ENCODE assay signal across 8 cellular contexts in genomic region chr17:1058423-1059130, GRCh38.
A peak's percentile ranks its signal among the peaks of the same experiment; 100 is the strongest.
DNase-seq lines count a peak whose midpoint lies in the region; ATAC-seq and TF ChIP-seq lines count a peak whose summit lies in the region.

No MANE protein-coding gene starts in this region.

- peak; percentile 45; the same call in 1 of the 2 replicates for TF ChIP-seq CTCF in WTC11 (IDR thresholded peaks at IDR 0.05)
- peak; percentile 54 for TF ChIP-seq CTCF in choroid plexus epithelial cell (conservative IDR thresholded peaks at IDR 0.05; ENCODE audit: low read depth, low read length)
- TF ChIP-seq CTCF in neural progenitor cell (IDR thresholded peaks at IDR 0.05), result peak; percentile 37

- H3K9me3 Mint-ChIP-seq in CD4-positive, alpha-beta memory T cell, result no peaks in the 10 kb centered on the region
- peaks cover 9% of the 10 kb centered on the region for H3K9me3 Mint-ChIP-seq in WTC11
- no peaks in the 10 kb centered on the region for H3K9me3 Mint-ChIP-seq in neural progenitor cell

- intact Hi-C loops in CD4-positive, alpha-beta memory T cell (cut with micrococcal nuclease), result loop anchor here (5.0 kb wide), 1 partner anchor 49 kb away; no protein-coding TSS in a partner anchor

- no peaks in the 10 kb centered on the region for H3K27me3 ChIP-seq in CD4-positive, alpha-beta memory T cell (ENCODE audit: insufficient read depth, low read length)
- no peaks in the 10 kb centered on the region for H3K27me3 ChIP-seq in neural progenitor cell

- H3K27ac Mint-ChIP-seq in CD4-positive, alpha-beta memory T cell, result peak overlapping the region in 1 of 7 donors; percentile 13
- no peak overlapping the region for H3K27ac Mint-ChIP-seq in WTC11
- H3K27ac Mint-ChIP-seq in neural progenitor cell, result no peak overlapping the region

- H3K79me2 ChIP-seq in neural progenitor cell (ENCODE audit: low read depth), result no peaks in the 10 kb centered on the region

- H2AFZ ChIP-seq in neural progenitor cell (replicated peaks), result no peak overlapping the region

- in situ Hi-C loops in KBM-7 (cut with MboI; ENCODE audit: low pct_unique_long_range_greater_than_20kb, low sequenced_read_pairs), result no loop called here

- peaks cover 7% of the 10 kb centered on the region for H3F3A ChIP-seq in neural progenitor cell (ENCODE audit: low read depth)

- POLR2A ChIA-PET in CD4-positive, alpha-beta memory T cell (lab: Charles Lee; ENCODE audit: partially characterized antibody), result no interaction called here
- POLR2A ChIA-PET in WTC11 (lab: Charles Lee), result no interaction called here

- H3K4me3 ChIP-seq in CD4-positive, alpha-beta memory T cell (ENCODE audit: low read length in 2 of 2), result no peak overlapping the region
- H3K4me3 ChIP-seq in choroid plexus epithelial cell (ENCODE audit: low read depth, low read length), result no peak overlapping the region
- no peak overlapping the region for H3K4me3 ChIP-seq in neural progenitor cell

- H3K27ac ChIP-seq in CD4-positive, alpha-beta memory T cell (ENCODE audit: low read depth, low read length), result no peak overlapping the region
- no peak overlapping the region for H3K27ac ChIP-seq in neural progenitor cell

- H3K4me3 Mint-ChIP-seq in CD4-positive, alpha-beta memory T cell, result no peak overlapping the region
- no peak overlapping the region for H3K4me3 Mint-ChIP-seq in WTC11
- no peak overlapping the region for H3K4me3 Mint-ChIP-seq in neural progenitor cell

- ATAC-seq in WTC11 (peak; percentile 63), GM19397 (IDR thresholded peaks at IDR 0.05; ENCODE audit: unreplicated experiment) (no peak), HG03139 (IDR thresholded peaks at IDR 0.05; ENCODE audit: unreplicated experiment) (no peak), GM18502 (IDR thresholded peaks at IDR 0.05; ENCODE audit: poor library complexity, unreplicated experiment) (no peak)

- H3K4me1 ChIP-seq in CD4-positive, alpha-beta memory T cell (ENCODE audit: insufficient read depth, low read length), result no peaks in the 10 kb centered on the region
- no peaks in the 10 kb centered on the region for H3K4me1 ChIP-seq in neural progenitor cell

- peaks cover 0 to 6% (median 0%) of the 10 kb centered on the region in 4 donors for H3K4me1 Mint-ChIP-seq in CD4-positive, alpha-beta memory T cell
- H3K4me1 Mint-ChIP-seq in WTC11 (no peaks in the 10 kb centered on the region), neural progenitor cell (peaks cover 14% of the 10 kb centered on the region)

- H3K36me3 Mint-ChIP-seq in CD4-positive, alpha-beta memory T cell, result peaks cover 28 to 49% of the 10 kb centered on the region in 2 donors
- H3K36me3 Mint-ChIP-seq in WTC11, result peaks cover 32% of the 10 kb centered on the region
- peaks cover 28% of the 10 kb centered on the region for H3K36me3 Mint-ChIP-seq in neural progenitor cell

- no peak overlapping the region for H3K4me2 ChIP-seq in neural progenitor cell

- CTCF ChIA-PET in CD4-positive, alpha-beta memory T cell (lab: Charles Lee; ENCODE audit: partially characterized antibody), result interaction anchor here (0.8 to 2.5 kb wide), 6 partner anchors 14 to 131 kb away, joined by 3 to 13 read pairs (median 3); no protein-coding TSS in a partner anchor
- CTCF ChIA-PET in WTC11 (lab: Charles Lee), result interaction anchor here (0.5 to 2.8 kb wide), 66 partner anchors 8 to 1244 kb away, joined by 3 to 42 read pairs (median 5); partner anchors contain the start of genes ABR, NXN and TIMM22

- H3K9me3 ChIP-seq in CD4-positive, alpha-beta memory T cell (ENCODE audit: control insufficient read depth in 1 of 2, low read length in 2 of 2), result no peaks in the 10 kb centered on the region
- no peaks in the 10 kb centered on the region for H3K9me3 ChIP-seq in neural progenitor cell (ENCODE audit: low read depth)

- no peaks in the 10 kb centered on the region for H3K27me3 Mint-ChIP-seq in CD4-positive, alpha-beta memory T cell
- H3K27me3 Mint-ChIP-seq in WTC11 (ENCODE audit: low read depth) (no peaks in the 10 kb centered on the region), neural progenitor cell (ENCODE audit: insufficient read depth, low read depth) (peaks cover 5% of the 10 kb centered on the region)

- DNase-seq in CD4-positive, alpha-beta memory T cell, result peak in 3 of 5 donors; percentile 13 to 16 (median 16)
- DNase-seq in KBM-7, result peak; percentile 50
- peak; percentile 77 for DNase-seq in WTC11 (ENCODE audit: low spot score)
- peak; percentile 39 for DNase-seq in choroid plexus epithelial cell (ENCODE audit: low read depth)
- peak; percentile 29 for DNase-seq in neural progenitor cell (ENCODE audit: low spot score)

- peaks cover 4% of the 10 kb centered on the region for H4K20me1 ChIP-seq in neural progenitor cell (ENCODE audit: low read depth)

- H3K36me3 ChIP-seq in CD4-positive, alpha-beta memory T cell (ENCODE audit: insufficient read depth, low read length), result peaks cover 12% of the 10 kb centered on the region
- H3K36me3 ChIP-seq in neural progenitor cell, result no peaks in the 10 kb centered on the region

- no peak overlapping the region for H3K9ac ChIP-seq in neural progenitor cell

TF ChIP-seq in WTC11, 78 proteins besides CTCF, POLR2A, EP300 and RAD21:
- TF ChIP-seq, protein P1, sequence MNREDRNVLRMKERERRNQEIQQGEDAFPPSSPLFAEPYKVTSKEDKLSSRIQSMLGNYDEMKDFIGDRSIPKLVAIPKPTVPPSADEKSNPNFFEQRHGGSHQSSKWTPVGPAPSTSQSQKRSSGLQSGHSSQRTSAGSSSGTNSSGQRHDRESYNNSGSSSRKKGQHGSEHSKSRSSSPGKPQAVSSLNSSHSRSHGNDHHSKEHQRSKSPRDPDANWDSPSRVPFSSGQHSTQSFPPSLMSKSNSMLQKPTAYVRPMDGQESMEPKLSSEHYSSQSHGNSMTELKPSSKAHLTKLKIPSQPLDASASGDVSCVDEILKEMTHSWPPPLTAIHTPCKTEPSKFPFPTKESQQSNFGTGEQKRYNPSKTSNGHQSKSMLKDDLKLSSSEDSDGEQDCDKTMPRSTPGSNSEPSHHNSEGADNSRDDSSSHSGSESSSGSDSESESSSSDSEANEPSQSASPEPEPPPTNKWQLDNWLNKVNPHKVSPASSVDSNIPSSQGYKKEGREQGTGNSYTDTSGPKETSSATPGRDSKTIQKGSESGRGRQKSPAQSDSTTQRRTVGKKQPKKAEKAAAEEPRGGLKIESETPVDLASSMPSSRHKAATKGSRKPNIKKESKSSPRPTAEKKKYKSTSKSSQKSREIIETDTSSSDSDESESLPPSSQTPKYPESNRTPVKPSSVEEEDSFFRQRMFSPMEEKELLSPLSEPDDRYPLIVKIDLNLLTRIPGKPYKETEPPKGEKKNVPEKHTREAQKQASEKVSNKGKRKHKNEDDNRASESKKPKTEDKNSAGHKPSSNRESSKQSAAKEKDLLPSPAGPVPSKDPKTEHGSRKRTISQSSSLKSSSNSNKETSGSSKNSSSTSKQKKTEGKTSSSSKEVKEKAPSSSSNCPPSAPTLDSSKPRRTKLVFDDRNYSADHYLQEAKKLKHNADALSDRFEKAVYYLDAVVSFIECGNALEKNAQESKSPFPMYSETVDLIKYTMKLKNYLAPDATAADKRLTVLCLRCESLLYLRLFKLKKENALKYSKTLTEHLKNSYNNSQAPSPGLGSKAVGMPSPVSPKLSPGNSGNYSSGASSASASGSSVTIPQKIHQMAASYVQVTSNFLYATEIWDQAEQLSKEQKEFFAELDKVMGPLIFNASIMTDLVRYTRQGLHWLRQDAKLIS (CRISPR knock-in tag; IDR thresholded peaks at IDR 0.05; ENCODE audit: borderline replicate concordance), result no peak
- peak; percentile 96 for TF ChIP-seq GTF2I (CRISPR knock-in tag; conservative IDR thresholded peaks at IDR 0.05)

Comparison
In these comparisons a context has a peak if more than half of its experiments do, and no peak if none do; other contexts are left out.
1. DNase-seq: peak in every context shown above with its lines; median percentile 77 in WTC11; 50 in KBM-7; 39 in choroid plexus epithelial cell; 29 in neural progenitor cell; 16 in CD4-positive, alpha-beta memory T cell.